Comparison of ENCODE assay signal across 22 cellular contexts in genomic region chr6:106732541-106732940, GRCh38.
DNase-seq lines count a peak whose midpoint lies in the region; ATAC-seq, FAIRE-seq and TF ChIP-seq lines count a peak whose summit lies in the region.
"Had no signal": no experiment of that assay in that cellular context is flagged by ENCODE, and none has a peak within 500 bp of the region (broad histone marks: within the 10 kb centered on the region; RNA-seq: fewer than 3 reads in every experiment).

No MANE protein-coding gene starts in this region.

- TF ChIP-seq CTCF in A549 (IDR thresholded peaks at IDR 0.05), result no peak
- TF ChIP-seq CTCF in body of pancreas (IDR thresholded peaks at IDR 0.05), result no peak
- no peak for TF ChIP-seq CTCF in right lobe of liver (IDR thresholded peaks at IDR 0.05)
- TF ChIP-seq CTCF in pancreas (IDR thresholded peaks at IDR 0.05), result no peak
- no peak for TF ChIP-seq CTCF in testis (IDR thresholded peaks at IDR 0.05)

- no peak for TF ChIP-seq EP300 in A549 (IDR thresholded peaks at IDR 0.05)

- CTCF ChIA-PET in A549 (lab: Yijun Ruan, JAX), result no interaction called here

- H3K4me1 ChIP-seq in A549 (peaks cover 42% of the 10 kb centered on the region), body of pancreas (peaks cover 89% of the 10 kb centered on the region), right lobe of liver (peaks cover 0 to 59% (median 24%) of the 10 kb centered on the region in 4 donors), pancreas (peaks cover 33 to 42% (median 41%) of the 10 kb centered on the region in 3 donors), testis (no peaks in the 10 kb centered on the region)
- H3K4me1 ChIP-seq: Caco-2 had no signal

- H3K4me3 ChIP-seq in A549, result no peak overlapping the region
- H3K4me3 ChIP-seq in body of pancreas, result no peak overlapping the region
- no peak overlapping the region for H3K4me3 ChIP-seq in right lobe of liver
- no peak overlapping the region for H3K4me3 ChIP-seq in pancreas
- no peak overlapping the region for H3K4me3 ChIP-seq in testis
- H3K4me3 ChIP-seq: BLaER1 treated with 17β-estradiol and CSF1 and Interleukin-3, amounts not matched to agents 10 nM and 100 nM had no signal

- peak overlapping the region; percentile 86 to 88; a peak in 5 of 6 replicates for H3K27ac ChIP-seq in A549
- peak overlapping the region; percentile 87 to 94 (median 89) for H3K27ac ChIP-seq in body of pancreas
- H3K27ac ChIP-seq in right lobe of liver, result peak overlapping the region; percentile 67 to 91 (median 84)
- H3K27ac ChIP-seq in pancreas, result peak overlapping the region; percentile 50 to 92 (median 74)
- no peak overlapping the region for H3K27ac ChIP-seq in testis
- H3K27ac ChIP-seq: BLaER1 treated with 17β-estradiol and CSF1 and Interleukin-3, amounts not matched to agents 10 nM and 100 nM had no signal

- H3K36me3 ChIP-seq in body of pancreas (replicated peaks in 1 of 2; ENCODE audit: insufficient read depth in 1 of 2, low read depth in 2 of 2) (no peaks in the 10 kb centered on the region), right lobe of liver (no peaks in the 10 kb centered on the region), pancreas (no peaks in the 10 kb centered on the region), testis (ENCODE audit: low read depth, missing control alignments) (no peaks in the 10 kb centered on the region)
- H3K36me3 ChIP-seq: BLaER1 treated with 17β-estradiol and CSF1 and Interleukin-3, amounts not matched to agents 10 nM and 100 nM had no signal

- DNase-seq in A549 (ENCODE audit: low read depth in 1 of 2, low spot score in 1 of 2), result no peak
- DNase-seq in body of pancreas, result no peak
- DNase-seq in right lobe of liver, result no peak
- no peak for DNase-seq in pancreas
- DNase-seq in NAMALWA (ENCODE audit: low spot score), result no peak
- no peak for DNase-seq in testis
- no peak for DNase-seq in KBM-7
- DNase-seq in hypothalamus (lab: John Stamatoyannopoulos, UW), result no peak
- DNase-seq: Caco-2; CD4-positive, alpha-beta memory T cell; DND-41; Kasumi-1; NCI-H1048; NCI-H1417 treated with DMSO at 0.1 percent for 48 hours; NCI-H187 treated with DMSO at 0.1 percent for 48 hours; NCI-H2227 treated with DMSO at 0.1 percent for 48 hours; NCI-H510A treated with DMSO at 0.1 percent for 48 hours; NCI-H748 treated with DMSO at 0.1 percent for 48 hours; SIG-M5; SK-N-SH had no signal

- no peak overlapping the region for H3K4me2 ChIP-seq in A549
- H3K4me2 ChIP-seq: BLaER1 treated with 17β-estradiol and CSF1 and Interleukin-3, amounts not matched to agents 10 nM and 100 nM; SK-N-SH had no signal

- FAIRE-seq in A549 (lab: Jason Lieb, UNC) (no peak), pancreas (lab: Jason Lieb, UNC) (no peak)

- no peak for ATAC-seq in A549
- no peak for ATAC-seq in body of pancreas
- ATAC-seq in right lobe of liver, result no peak
- no peak for ATAC-seq in pancreas
- ATAC-seq: Panc1 had no signal

- in situ Hi-C loops in KBM-7 (cut with MboI; ENCODE audit: low pct_unique_long_range_greater_than_20kb, low sequenced_read_pairs), result no loop called here

- H3K9me3 ChIP-seq in A549 (peaks cover 3% of the 10 kb centered on the region; the same call in 1 of the 3 replicates), body of pancreas (no peaks in the 10 kb centered on the region), right lobe of liver (no peaks in the 10 kb centered on the region), pancreas (no peaks in the 10 kb centered on the region), testis (no peaks in the 10 kb centered on the region)
- H3K9me3 ChIP-seq: SK-N-SH had no signal

- intact Hi-C loops in body of pancreas (cut with DNase I) (no loop called here), right lobe of liver (cut with DNase I) (no loop called here), pancreas (cut with DNase I) (loop anchor here in 1 of 3 donors (10.0 kb wide), 1 partner anchor 52 kb away; no protein-coding TSS in a partner anchor), testis (cut with DNase I; ENCODE audit: low total_unique reads) (no loop called here)

- H3K27me3 ChIP-seq in body of pancreas (no peaks in the 10 kb centered on the region), right lobe of liver (no peaks in the 10 kb centered on the region), pancreas (no peaks in the 10 kb centered on the region), testis (no peaks in the 10 kb centered on the region)
- H3K27me3 ChIP-seq: BLaER1 treated with 17β-estradiol and CSF1 and Interleukin-3, amounts not matched to agents 10 nM and 100 nM had no signal

- no peak for TF ChIP-seq RAD21 in A549 (conservative IDR thresholded peaks at IDR 0.05 in 1 of 2, IDR thresholded peaks at IDR 0.05 in 1 of 2)

- POLR2A ChIA-PET in A549 (lab: Yijun Ruan, JAX), result no interaction called here

- WGBS in A549 (ENCODE audit: missing lambda C conversion rate), result 89% methylated on average over 3 of the region's 6 CpGs
- 95 to 98% methylated on average over 5 to 6 of the region's 6 CpGs for WGBS in body of pancreas, 2 donors
- 87% methylated on average over 6 of the region's 6 CpGs for WGBS in right lobe of liver (ENCODE audit: insufficient coverage, low coverage, low lambda C conversion rate, missing lambda C conversion rate)
- WGBS in pancreas, 2 donors, result 94 to 95% methylated on average over 6 of the region's 6 CpGs
- WGBS in testis, 2 donors, result 92 to 96% methylated on average over 6 of the region's 6 CpGs

- no peak for TF ChIP-seq POLR2A in A549 (IDR thresholded peaks at IDR 0.05; ENCODE audit: low read length)
- no peak for TF ChIP-seq POLR2A in body of pancreas (IDR thresholded peaks at IDR 0.05)
- no peak for TF ChIP-seq POLR2A in right lobe of liver (IDR thresholded peaks at IDR 0.05)
- no peak for TF ChIP-seq POLR2A in testis (IDR thresholded peaks at IDR 0.05)

TF ChIP-seq in A549, 52 proteins besides CTCF, POLR2A, EP300 and RAD21:
- TF ChIP-seq ZNF302 (CRISPR knock-in tag; IDR thresholded peaks at IDR 0.05) (no peak), FOSB (CRISPR knock-in tag; IDR thresholded peaks at IDR 0.05) (no peak), FOSL2 (IDR thresholded peaks at IDR 0.05) (no peak), FOSL2 (CRISPR knock-in tag; IDR thresholded peaks at IDR 0.05) (no peak), FOXS1 (CRISPR knock-in tag; IDR thresholded peaks at IDR 0.05) (no peak), SREBF2 (IDR thresholded peaks at IDR 0.05) (no peak), CBX2 (IDR thresholded peaks at IDR 0.05; ENCODE audit: borderline replicate concordance, low read depth) (no peak)
TF ChIP-seq in A549: peak in this region for 0.

Comparison
In these comparisons a context has a peak if more than half of its experiments do, and no peak if none do; other contexts are left out.
1. H3K27ac ChIP-seq: peak in A549 (2 of 2), body of pancreas (4 of 4), right lobe of liver (3 of 3) and pancreas (4 of 4); none in testis (0 of 2).